ENCODE assay signal across 7 cellular contexts in the genomic region with DNA sequence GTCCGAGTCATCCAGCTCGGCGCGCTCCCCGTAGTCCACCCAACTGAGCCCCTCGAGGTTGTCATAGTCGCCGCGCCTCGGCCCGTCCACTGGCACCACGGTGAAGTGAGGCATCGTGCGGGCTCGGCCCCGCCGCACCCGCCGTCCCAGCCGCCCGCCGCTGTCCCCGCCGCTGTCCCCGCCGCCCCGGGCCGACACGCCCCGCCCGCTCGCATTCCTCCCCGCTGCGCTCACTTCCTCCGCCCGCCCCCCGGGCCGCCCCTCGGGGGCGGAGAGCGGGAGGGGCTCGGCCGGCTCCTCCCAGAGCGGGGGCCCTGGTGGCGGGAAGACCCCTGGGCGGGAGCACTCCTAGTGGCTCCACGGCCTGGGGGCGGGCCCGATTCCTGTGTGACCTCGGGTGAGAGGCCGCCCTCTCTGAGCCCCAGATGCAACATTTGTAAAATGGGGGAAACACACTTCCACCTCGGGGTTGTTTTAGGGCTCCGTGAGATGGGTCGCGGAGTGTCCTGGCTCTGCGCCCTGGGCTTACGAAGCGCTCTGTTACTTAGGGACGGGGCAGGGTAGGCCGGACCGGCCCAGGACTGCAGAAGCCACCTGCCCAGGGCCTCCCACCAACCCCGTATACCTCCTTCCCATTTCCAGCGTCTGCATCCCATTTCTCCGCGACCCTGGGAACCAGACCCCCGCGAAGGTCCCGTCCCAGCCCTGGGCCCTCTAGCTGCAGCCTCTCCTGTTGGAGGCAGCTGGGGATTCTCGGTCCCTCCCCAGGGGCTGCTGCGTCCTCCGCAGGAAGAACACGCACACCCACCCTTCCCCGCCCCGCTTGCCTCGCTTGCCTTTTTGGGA. TPM values are rescaled to one million over a fixed set of nuclear protein-coding genes. Genes with fewer than 3 reads are reported as not detected.
A peak's percentile ranks its signal among the peaks of the same experiment; 100 is the strongest.
DNase-seq lines count a peak whose midpoint lies in the region; ATAC-seq and TF ChIP-seq lines count a peak whose summit lies in the region.

Gene SLC12A4, minus strand, starts transcription at position 198 of the 846 bp plus-strand sequence. Its CDS starts 84 bp downstream, at position 114.

- intact Hi-C loops in right lobe of liver (cut with DNase I) = no loop called here

- ATAC-seq in GM18517 (IDR thresholded peaks at IDR 0.05; ENCODE audit: unreplicated experiment) = peak; percentile 58
- ATAC-seq in HG02870 (IDR thresholded peaks at IDR 0.05; ENCODE audit: unreplicated experiment) = peak; percentile 69
- ATAC-seq in right lobe of liver = peak; percentile 92 to 96 (median 94)

- H3K4me3 ChIP-seq in right lobe of liver = peak within 1 kb of the TSS; percentile 79 to 91 (median 88)

- peak; percentile 13 for DNase-seq in NCI-H2227 treated with DMSO at 0.1 percent for 48 hours (lab: John Stamatoyannopoulos, UW)
- peak; percentile 90 to 92 for DNase-seq in activated CD4-positive, alpha-beta T cell treated with anti-CD3 and anti-CD28 coated beads, Interleukin-2, amount 50 U/mL, for 48 hours
- peak; percentile 51 to 84 for DNase-seq in dermis microvascular lymphatic vessel endothelial cell (ENCODE audit: low read depth in 2 of 2)
- peak; percentile 88 to 92 (median 88) for DNase-seq in right lobe of liver
- DNase-seq in stimulated activated CD4-positive, alpha-beta T cell treated with anti-CD3 and anti-CD28 coated beads, Interleukin-4, amount 100 ng/mL, for 4 hours = peak; percentile 80 to 85

- no peaks in the 10 kb centered on the region for H3K27me3 ChIP-seq in right lobe of liver

- no peaks in the 10 kb centered on the region for H3K9me3 ChIP-seq in right lobe of liver

- peak within 1 kb of the TSS; percentile 72 to 90 (median 76) for H3K27ac ChIP-seq in right lobe of liver

- no peak for TF ChIP-seq CTCF in right lobe of liver (IDR thresholded peaks at IDR 0.05)

- WGBS in right lobe of liver (ENCODE audit: insufficient coverage, low coverage, low lambda C conversion rate, missing lambda C conversion rate) = 2% methylated on average over 12 of the region's 75 CpGs

- TF ChIP-seq POLR2A in right lobe of liver (IDR thresholded peaks at IDR 0.05) = peak; percentile 94

- H3K36me3 ChIP-seq in right lobe of liver = no peaks in the 10 kb centered on the region

- H3K4me1 ChIP-seq in right lobe of liver = peaks cover 0 to 19% (median 2%) of the 10 kb centered on the region in 4 donors

RNA-seq across cellular contexts. Expression of gene SLC12A4, which starts in this region (rescaled TPM):
- total RNA-seq in dermis microvascular lymphatic vessel endothelial cell (46.7 and 97.0 TPM in 2 replicates), right lobe of liver (10 to 100 TPM; 17.2 to 40.0 (median 21.9) TPM)

Comparison
In these comparisons a context has a peak if more than half of its experiments do, and no peak if none do; other contexts are left out.
1. Peak in every context shown above with its lines: DNase-seq, ATAC-seq, H3K4me3 ChIP-seq and H3K27ac ChIP-seq.
2. DNase-seq: peak in every context shown above with its lines; median percentile 91 in activated CD4-positive, alpha-beta T cell treated with anti-CD3 and anti-CD28 coated beads, Interleukin-2, amount 50 U/mL, for 48 hours; 88 in right lobe of liver; 82 in stimulated activated CD4-positive, alpha-beta T cell treated with anti-CD3 and anti-CD28 coated beads, Interleukin-4, amount 100 ng/mL, for 4 hours; 68 in dermis microvascular lymphatic vessel endothelial cell; 13 in NCI-H2227 treated with DMSO at 0.1 percent for 48 hours.